3 cellular contexts compared by ENCODE assay signal in genomic region chr17:67662712-67663111, GRCh38.
TF ChIP-seq lines count a peak whose summit lies in the region.

No MANE protein-coding gene starts in this region.

TF ChIP-seq in HEK293, 187 proteins besides CTCF, POLR2A, EP300 and RAD21:
- TF ChIP-seq ZNF146 (tag by site-specific recombination; IDR thresholded peaks at IDR 0.05) = peak; percentile 68; the same call in 1 of the 2 replicates
- TF ChIP-seq ZNF426 (tag by site-specific recombination; IDR thresholded peaks at IDR 0.05) = no peak
- TF ChIP-seq ZNF580 (tag by site-specific recombination; IDR thresholded peaks at IDR 0.05) = peak; percentile 35; the same call in 1 of the 2 replicates
TF ChIP-seq in HEK293: peak in this region for 2.

TF ChIP-seq in GM12878, 131 proteins besides CTCF, POLR2A, EP300 and RAD21:
- TF ChIP-seq ZNF24 (IDR thresholded peaks at IDR 0.05) (peak; percentile 68; the same call in 1 of the 2 replicates), ZNF592 (IDR thresholded peaks at IDR 0.05) (no peak)

TF ChIP-seq in K562, 482 proteins besides CTCF, POLR2A, EP300 and RAD21:
- TF ChIP-seq FOXJ3 (CRISPR knock-in tag; IDR thresholded peaks at IDR 0.05) (no peak), ZNF146 (CRISPR knock-in tag; IDR thresholded peaks at IDR 0.05; ENCODE audit: unreplicated experiment) (peak; percentile 53)
